Comparison of ENCODE assay signal across 18 cellular contexts in the genomic region with DNA sequence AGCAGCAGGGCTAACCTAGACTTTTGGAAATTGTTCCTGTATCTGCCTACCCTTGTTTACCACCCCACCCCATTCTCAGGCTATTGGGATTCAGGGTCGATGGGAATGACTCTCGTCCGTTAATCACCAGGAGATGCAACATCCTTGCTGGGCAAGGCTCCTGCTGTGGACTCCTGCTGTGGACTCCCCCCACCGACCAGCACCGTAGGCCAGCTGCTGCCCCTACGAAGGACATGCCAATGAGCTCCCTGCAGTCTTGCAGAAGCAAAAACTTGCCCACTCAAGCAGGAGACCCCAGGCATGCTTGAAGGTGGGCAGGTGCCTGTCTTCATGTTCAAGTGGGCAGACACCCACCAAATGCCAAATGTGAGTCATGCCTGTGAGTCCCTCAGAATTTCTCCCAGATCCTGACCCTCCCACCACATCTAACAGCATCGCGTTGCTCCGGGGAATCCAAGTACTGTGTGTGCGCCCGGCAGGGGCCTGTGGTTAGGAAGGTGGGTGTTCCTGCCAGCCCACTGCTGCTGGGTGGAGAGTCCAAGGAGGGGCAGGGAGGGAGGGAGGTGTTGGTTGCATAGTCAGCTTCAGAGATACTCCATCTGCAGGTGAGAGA. TPM values are rescaled to one million over a fixed set of nuclear protein-coding genes. Genes with fewer than 3 reads are reported as not detected.
"Had no signal": no experiment of that assay in that cellular context is flagged by ENCODE, and none has a peak within 500 bp of the region (broad histone marks: within the 10 kb centered on the region; RNA-seq: fewer than 3 reads in every experiment).

No MANE protein-coding gene starts in this region.

- H3K27me3 Mint-ChIP-seq: type B pancreatic cell had no signal

- H3K4me3 Mint-ChIP-seq: activated T-cell treated with anti-CD3 and anti-CD28 coated beads, Interleukin-2, amount 50 U/mL, for 72 hours; memory B cell; naive thymus-derived CD4-positive, alpha-beta T cell; neural progenitor cell; stimulated activated memory B cell treated with anti-CD40 and anti-IgM and Interleukin-4, amounts not matched to agents 10 μg/mL and 1 μg/mL and 100 μg/mL, for 72 hours; type B pancreatic cell had no signal

- H3K27me3 ChIP-seq: neural progenitor cell, ovary, sigmoid colon, testis had no signal

- ATAC-seq: activated T-cell treated with anti-CD3 and anti-CD28 coated beads, Interleukin-2, amount 50 U/mL, for 72 hours; naive thymus-derived CD4-positive, alpha-beta T cell; stimulated activated memory B cell treated with anti-CD40 and anti-IgM and Interleukin-4, amounts not matched to agents 10 μg/mL and 1 μg/mL and 100 μg/mL, for 72 hours had no signal

- H3K4me1 ChIP-seq: spleen, testis had no signal

- H3K9me3 Mint-ChIP-seq: activated T-cell treated with anti-CD3 and anti-CD28 coated beads, Interleukin-2, amount 50 U/mL, for 72 hours; memory B cell; naive thymus-derived CD4-positive, alpha-beta T cell; neural progenitor cell; stimulated activated memory B cell treated with anti-CD40 and anti-IgM and Interleukin-4, amounts not matched to agents 10 μg/mL and 1 μg/mL and 100 μg/mL, for 72 hours; type B pancreatic cell had no signal

- H3K27ac Mint-ChIP-seq: activated T-cell treated with anti-CD3 and anti-CD28 coated beads, Interleukin-2, amount 50 U/mL, for 72 hours; memory B cell; naive thymus-derived CD4-positive, alpha-beta T cell; neural progenitor cell; stimulated activated memory B cell treated with anti-CD40 and anti-IgM and Interleukin-4, amounts not matched to agents 10 μg/mL and 1 μg/mL and 100 μg/mL, for 72 hours; type B pancreatic cell had no signal

- H3K9me3 ChIP-seq: ovary, sigmoid colon, spleen, testis had no signal

- H3K4me1 Mint-ChIP-seq: memory B cell; stimulated activated memory B cell treated with anti-CD40 and anti-IgM and Interleukin-4, amounts not matched to agents 10 μg/mL and 1 μg/mL and 100 μg/mL, for 72 hours had no signal

- DNase-seq: activated CD4-positive, alpha-beta T cell treated with anti-CD3 and anti-CD28 coated beads for 1 hour; activated effector memory CD4-positive, alpha-beta T cell treated with anti-CD3 and anti-CD28 coated beads, Interleukin-2, amount 50 U/mL, for 16 hours; activated naive CD4-positive, alpha-beta T cell treated with anti-CD3 and anti-CD28 coated beads, Interleukin-2, amount 50 U/mL, for 16 hours; activated T-cell treated with anti-CD3 and anti-CD28 coated beads, Interleukin-2, amount 50 U/mL, for 72 hours; aorta; dermis blood vessel endothelial cell; effector memory CD4-positive, alpha-beta T cell; naive thymus-derived CD4-positive, alpha-beta T cell; ovary; sigmoid colon; spleen; stimulated activated CD4-positive, alpha-beta T cell treated with anti-CD3 and anti-CD28 coated beads, Interleukin-4, amount 100 ng/mL, for 4 hours; T-helper 2 cell; testis had no signal

- H3K36me3 ChIP-seq: neural progenitor cell, ovary, sigmoid colon, spleen had no signal

- H3K36me3 Mint-ChIP-seq: memory B cell; neural progenitor cell; stimulated activated memory B cell treated with anti-CD40 and anti-IgM and Interleukin-4, amounts not matched to agents 10 μg/mL and 1 μg/mL and 100 μg/mL, for 72 hours; type B pancreatic cell had no signal

- H3K4me3 ChIP-seq: neural progenitor cell, ovary, sigmoid colon, spleen, testis had no signal

RNA-seq across cellular contexts. Expression of a gene that starts 41.7 kb away (rescaled TPM):
- polyA plus RNA-seq: naive thymus-derived CD4-positive, alpha-beta T cell had no signal
